In the genomic region with DNA sequence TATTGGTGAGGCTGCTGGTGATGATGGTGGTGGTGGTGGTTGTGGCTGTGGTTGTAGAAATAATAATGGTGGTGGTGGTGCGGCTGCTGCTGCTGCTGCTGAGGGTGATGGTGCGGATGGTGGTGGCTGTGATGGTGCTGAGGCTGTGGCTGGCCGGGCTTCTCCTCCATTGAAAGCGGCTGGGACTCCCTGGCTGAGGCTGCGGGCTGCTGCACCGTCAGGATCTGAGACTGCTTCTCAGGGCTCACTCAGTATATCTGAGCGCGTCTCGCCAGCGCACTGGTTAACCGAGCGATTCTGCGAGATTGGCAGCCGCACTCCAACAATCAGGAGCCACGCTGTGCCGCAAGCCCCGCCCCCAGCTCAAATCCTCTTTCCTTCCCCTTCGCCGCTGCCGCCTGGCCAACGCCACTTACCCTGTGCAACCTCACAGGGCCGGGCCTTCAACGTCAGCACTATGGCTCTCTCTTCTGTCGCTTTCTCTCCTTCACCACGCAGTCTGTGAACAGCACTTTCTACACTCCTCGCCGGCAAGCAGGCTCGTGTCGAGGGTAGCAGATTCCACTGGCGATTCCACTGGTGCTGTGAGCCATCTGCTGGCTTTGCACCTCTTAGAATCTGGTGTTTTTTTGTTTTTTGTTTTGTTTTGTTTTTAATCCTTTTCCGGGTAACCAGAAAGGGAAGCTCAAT, we compare ENCODE assay signal across 1 cellular context.
TF ChIP-seq lines count a peak whose summit lies in the region.

Gene NUFIP2 (minus strand): TSS at position 259 of the 690 bp plus-strand sequence. CDS start 89 bp downstream, at position 170.

TF ChIP-seq in HepG2, 621 proteins besides CTCF, POLR2A, EP300 and RAD21 (continued from another document and continues in another):
- TF ChIP-seq, protein P1, sequence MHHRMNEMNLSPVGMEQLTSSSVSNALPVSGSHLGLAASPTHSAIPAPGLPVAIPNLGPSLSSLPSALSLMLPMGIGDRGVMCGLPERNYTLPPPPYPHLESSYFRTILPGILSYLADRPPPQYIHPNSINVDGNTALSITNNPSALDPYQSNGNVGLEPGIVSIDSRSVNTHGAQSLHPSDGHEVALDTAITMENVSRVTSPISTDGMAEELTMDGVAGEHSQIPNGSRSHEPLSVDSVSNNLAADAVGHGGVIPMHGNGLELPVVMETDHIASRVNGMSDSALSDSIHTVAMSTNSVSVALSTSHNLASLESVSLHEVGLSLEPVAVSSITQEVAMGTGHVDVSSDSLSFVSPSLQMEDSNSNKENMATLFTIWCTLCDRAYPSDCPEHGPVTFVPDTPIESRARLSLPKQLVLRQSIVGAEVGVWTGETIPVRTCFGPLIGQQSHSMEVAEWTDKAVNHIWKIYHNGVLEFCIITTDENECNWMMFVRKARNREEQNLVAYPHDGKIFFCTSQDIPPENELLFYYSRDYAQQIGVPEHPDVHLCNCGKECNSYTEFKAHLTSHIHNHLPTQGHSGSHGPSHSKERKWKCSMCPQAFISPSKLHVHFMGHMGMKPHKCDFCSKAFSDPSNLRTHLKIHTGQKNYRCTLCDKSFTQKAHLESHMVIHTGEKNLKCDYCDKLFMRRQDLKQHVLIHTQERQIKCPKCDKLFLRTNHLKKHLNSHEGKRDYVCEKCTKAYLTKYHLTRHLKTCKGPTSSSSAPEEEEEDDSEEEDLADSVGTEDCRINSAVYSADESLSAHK (CRISPR knock-in tag; IDR thresholded peaks at IDR 0.05; ENCODE audit: borderline replicate concordance), result no peak
- TF ChIP-seq ZNF75D (CRISPR knock-in tag; IDR thresholded peaks at IDR 0.05; ENCODE audit: borderline replicate concordance) (no peak), ZNF503 (CRISPR knock-in tag; IDR thresholded peaks at IDR 0.05) (0 out of 2 replicates have a peak, but pooled peaks have one; percentile 30), HNRNPH1 (optimal IDR thresholded peaks at IDR 0.05; ENCODE audit: low read depth, low read length) (no peak), RNF2 (conservative IDR thresholded peaks at IDR 0.05; ENCODE audit: low read depth) (no peak), FOSL2 (CRISPR knock-in tag; IDR thresholded peaks at IDR 0.05) (no peak; the same call in 1 of the 2 replicates), SALL1 (CRISPR knock-in tag; IDR thresholded peaks at IDR 0.05) (peak; percentile 87), ELK4 (CRISPR knock-in tag; IDR thresholded peaks at IDR 0.05; ENCODE audit: borderline replicate concordance) (no peak), SRSF9 (IDR thresholded peaks at IDR 0.05; ENCODE audit: borderline replicate concordance, insufficient read depth, low read depth, low read length, poor library complexity, severe bottlenecking) (no peak), SRSF4 (IDR thresholded peaks at IDR 0.05; ENCODE audit: low read depth, low read length, poor library complexity, severe bottlenecking) (no peak), ZNF720 (CRISPR knock-in tag; IDR thresholded peaks at IDR 0.05) (no peak), KLF11 (CRISPR knock-in tag; IDR thresholded peaks at IDR 0.05) (no peak), SP2 (CRISPR knock-in tag; IDR thresholded peaks at IDR 0.05) (peak; percentile 95), BRD4 (CRISPR knock-in tag; IDR thresholded peaks at IDR 0.05) (peak; percentile 89; the same call in 1 of the 2 replicates), SIX1 (CRISPR knock-in tag; IDR thresholded peaks at IDR 0.05; ENCODE audit: borderline replicate concordance) (no peak), TAF1 (CRISPR knock-in tag; IDR thresholded peaks at IDR 0.05) (peak; percentile 99), ATF7 (IDR thresholded peaks at IDR 0.05) (no peak), ATF7 (CRISPR knock-in tag; IDR thresholded peaks at IDR 0.05) (no peak), ZNF3 (CRISPR knock-in tag; IDR thresholded peaks at IDR 0.05) (no peak), ZNF10 (CRISPR knock-in tag; IDR thresholded peaks at IDR 0.05; ENCODE audit: borderline replicate concordance, low read depth) (no peak), TBX3 (IDR thresholded peaks at IDR 0.05; ENCODE audit: borderline replicate concordance) (no peak), SNAI1 (CRISPR knock-in tag; IDR thresholded peaks at IDR 0.05; ENCODE audit: borderline replicate concordance) (no peak), HHEX (CRISPR knock-in tag; IDR thresholded peaks at IDR 0.05) (no peak), MEIS1 (CRISPR knock-in tag; IDR thresholded peaks at IDR 0.05; ENCODE audit: borderline replicate concordance) (0 out of 2 replicates have a peak, but pooled peaks have one; percentile 69), ZNF446 (CRISPR knock-in tag; IDR thresholded peaks at IDR 0.05) (no peak), ISL2 (CRISPR knock-in tag; IDR thresholded peaks at IDR 0.05) (peak; percentile 44; the same call in 1 of the 2 replicates), ZFP90 (CRISPR knock-in tag; IDR thresholded peaks at IDR 0.05; ENCODE audit: borderline replicate concordance) (peak; percentile 67; the same call in 1 of the 2 replicates), ZMYM3 (CRISPR knock-in tag; IDR thresholded peaks at IDR 0.05) (no peak), ZNF256 (CRISPR knock-in tag; conservative IDR thresholded peaks at IDR 0.05) (0 out of 2 replicates have a peak, but pooled peaks have one; percentile 16), ONECUT2 (CRISPR knock-in tag; IDR thresholded peaks at IDR 0.05) (no peak), PRPF4 (IDR thresholded peaks at IDR 0.05; ENCODE audit: low read depth, low read length, poor library complexity, severe bottlenecking) (no peak), PHF5A (CRISPR knock-in tag; IDR thresholded peaks at IDR 0.05; ENCODE audit: low read depth, unreplicated experiment) (no peak), ELF1 (CRISPR knock-in tag; IDR thresholded peaks at IDR 0.05) (peak; percentile 70), ZNF674 (CRISPR knock-in tag; IDR thresholded peaks at IDR 0.05; ENCODE audit: low read depth) (no peak), ZNF773 (CRISPR knock-in tag; IDR thresholded peaks at IDR 0.05; ENCODE audit: borderline replicate concordance) (no peak), ZNF841 (CRISPR knock-in tag; IDR thresholded peaks at IDR 0.05; ENCODE audit: borderline replicate concordance) (no peak), ZNF724P (CRISPR knock-in tag; IDR thresholded peaks at IDR 0.05; ENCODE audit: borderline replicate concordance) (peak; percentile 79; the same call in 1 of the 2 replicates), FOXM1 (CRISPR knock-in tag; IDR thresholded peaks at IDR 0.05) (no peak), TGIF2 (CRISPR knock-in tag; IDR thresholded peaks at IDR 0.05) (0 out of 2 replicates have a peak, but pooled peaks have one; percentile 43), ZNF605 (CRISPR knock-in tag; IDR thresholded peaks at IDR 0.05) (peak; percentile 92), POGK (CRISPR knock-in tag; conservative IDR thresholded peaks at IDR 0.05) (peak; percentile 60; the same call in 1 of the 2 replicates), ZNF354B (CRISPR knock-in tag; IDR thresholded peaks at IDR 0.05) (0 out of 2 replicates have a peak, but pooled peaks have one; percentile 33), GABPB1 (CRISPR knock-in tag; IDR thresholded peaks at IDR 0.05) (peak; percentile 83), ZNF30 (CRISPR knock-in tag; IDR thresholded peaks at IDR 0.05) (no peak), ZSCAN29 (CRISPR knock-in tag; conservative IDR thresholded peaks at IDR 0.05) (peak; percentile 39; the same call in 1 of the 2 replicates), STAG1 (CRISPR knock-in tag; IDR thresholded peaks at IDR 0.05) (no peak), ZSCAN20 (CRISPR knock-in tag; IDR thresholded peaks at IDR 0.05; ENCODE audit: borderline replicate concordance) (no peak; the same call in 1 of the 2 replicates), ZNF224 (CRISPR knock-in tag; IDR thresholded peaks at IDR 0.05) (no peak), ZNF562 (CRISPR knock-in tag; IDR thresholded peaks at IDR 0.05; ENCODE audit: borderline replicate concordance) (no peak), NFIC (IDR thresholded peaks at IDR 0.05; ENCODE audit: low read length) (no peak)
- TF ChIP-seq, protein P2, sequence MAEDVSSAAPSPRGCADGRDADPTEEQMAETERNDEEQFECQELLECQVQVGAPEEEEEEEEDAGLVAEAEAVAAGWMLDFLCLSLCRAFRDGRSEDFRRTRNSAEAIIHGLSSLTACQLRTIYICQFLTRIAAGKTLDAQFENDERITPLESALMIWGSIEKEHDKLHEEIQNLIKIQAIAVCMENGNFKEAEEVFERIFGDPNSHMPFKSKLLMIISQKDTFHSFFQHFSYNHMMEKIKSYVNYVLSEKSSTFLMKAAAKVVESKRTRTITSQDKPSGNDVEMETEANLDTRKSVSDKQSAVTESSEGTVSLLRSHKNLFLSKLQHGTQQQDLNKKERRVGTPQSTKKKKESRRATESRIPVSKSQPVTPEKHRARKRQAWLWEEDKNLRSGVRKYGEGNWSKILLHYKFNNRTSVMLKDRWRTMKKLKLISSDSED (CRISPR knock-in tag; IDR thresholded peaks at IDR 0.05), result no peak
- TF ChIP-seq, protein P3, sequence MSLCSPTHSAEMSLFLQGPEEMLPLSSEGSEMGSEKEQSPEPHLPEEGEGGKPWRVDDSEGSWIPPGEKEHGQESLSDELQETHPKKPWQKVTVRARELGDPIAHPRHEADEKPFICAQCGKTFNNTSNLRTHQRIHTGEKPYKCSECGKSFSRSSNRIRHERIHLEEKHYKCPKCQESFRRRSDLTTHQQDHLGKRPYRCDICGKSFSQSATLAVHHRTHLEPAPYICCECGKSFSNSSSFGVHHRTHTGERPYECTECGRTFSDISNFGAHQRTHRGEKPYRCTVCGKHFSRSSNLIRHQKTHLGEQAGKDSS (CRISPR knock-in tag; IDR thresholded peaks at IDR 0.05; ENCODE audit: borderline replicate concordance, low read depth), result peak; percentile 72; the same call in 1 of the 2 replicates
- TF ChIP-seq, protein P4, sequence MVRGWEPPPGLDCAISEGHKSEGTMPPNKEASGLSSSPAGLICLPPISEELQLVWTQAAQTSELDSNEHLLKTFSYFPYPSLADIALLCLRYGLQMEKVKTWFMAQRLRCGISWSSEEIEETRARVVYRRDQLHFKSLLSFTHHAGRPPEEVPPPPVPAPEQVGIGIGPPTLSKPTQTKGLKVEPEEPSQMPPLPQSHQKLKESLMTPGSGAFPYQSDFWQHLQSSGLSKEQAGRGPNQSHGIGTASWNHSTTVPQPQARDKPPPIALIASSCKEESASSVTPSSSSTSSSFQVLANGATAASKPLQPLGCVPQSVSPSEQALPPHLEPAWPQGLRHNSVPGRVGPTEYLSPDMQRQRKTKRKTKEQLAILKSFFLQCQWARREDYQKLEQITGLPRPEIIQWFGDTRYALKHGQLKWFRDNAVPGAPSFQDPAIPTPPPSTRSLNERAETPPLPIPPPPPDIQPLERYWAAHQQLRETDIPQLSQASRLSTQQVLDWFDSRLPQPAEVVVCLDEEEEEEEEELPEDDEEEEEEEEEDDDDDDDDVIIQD (CRISPR knock-in tag; IDR thresholded peaks at IDR 0.05; ENCODE audit: low read depth), result no peak
- TF ChIP-seq, protein P5, sequence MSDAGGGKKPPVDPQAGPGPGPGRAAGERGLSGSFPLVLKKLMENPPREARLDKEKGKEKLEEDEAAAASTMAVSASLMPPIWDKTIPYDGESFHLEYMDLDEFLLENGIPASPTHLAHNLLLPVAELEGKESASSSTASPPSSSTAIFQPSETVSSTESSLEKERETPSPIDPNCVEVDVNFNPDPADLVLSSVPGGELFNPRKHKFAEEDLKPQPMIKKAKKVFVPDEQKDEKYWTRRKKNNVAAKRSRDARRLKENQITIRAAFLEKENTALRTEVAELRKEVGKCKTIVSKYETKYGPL (CRISPR knock-in tag; IDR thresholded peaks at IDR 0.05), result no peak
